ENCODE assay signal across 3 cellular contexts in genomic region chr3:171150945-171151344, GRCh38.
TF ChIP-seq lines count a peak whose summit lies in the region.

No MANE protein-coding gene starts in this region.

TF ChIP-seq in HepG2, 621 proteins besides CTCF, POLR2A, EP300 and RAD21:
- no peak for TF ChIP-seq ZNF564 (CRISPR knock-in tag; IDR thresholded peaks at IDR 0.05)
- TF ChIP-seq ZNF616 (CRISPR knock-in tag; IDR thresholded peaks at IDR 0.05; ENCODE audit: low read depth) = no peak
- TF ChIP-seq ZNF768 (CRISPR knock-in tag; IDR thresholded peaks at IDR 0.05) = peak; percentile 72; the same call in 1 of the 2 replicates
- no peak for TF ChIP-seq SNAPC2 (CRISPR knock-in tag; IDR thresholded peaks at IDR 0.05)
- TF ChIP-seq ZFP41 (CRISPR knock-in tag; IDR thresholded peaks at IDR 0.05; ENCODE audit: borderline replicate concordance) = no peak
- no peak for TF ChIP-seq DNMT3B (CRISPR knock-in tag; conservative IDR thresholded peaks at IDR 0.05)
- no peak for TF ChIP-seq ZNF839 (CRISPR knock-in tag; IDR thresholded peaks at IDR 0.05; ENCODE audit: borderline replicate concordance)

TF ChIP-seq in K562, 482 proteins besides CTCF, POLR2A, EP300 and RAD21 (continued from another document):
- TF ChIP-seq ADNP (tag; IDR thresholded peaks at IDR 0.05) (0 out of 2 replicates have a peak, but pooled peaks have one; percentile 36), RBM25 (IDR thresholded peaks at IDR 0.05; ENCODE audit: low read depth, low read length, severe bottlenecking) (peak; percentile 99), ZFP36 (IDR thresholded peaks at IDR 0.05; ENCODE audit: low read depth, low read length, partially characterized antibody) (peak; percentile 85)
TF ChIP-seq in K562: peak in this region for 3.

TF ChIP-seq in endothelial cell of umbilical vein, 7 proteins besides CTCF, POLR2A, EP300 and RAD21:
- TF ChIP-seq POLR2AphosphoS5 (IDR thresholded peaks at IDR 0.05; ENCODE audit: insufficient read depth, low read depth, low read length) (no peak), GATA2 (IDR thresholded peaks at IDR 0.05; ENCODE audit: insufficient read depth, insufficient read length, low read depth, low read length) (no peak), MAX (IDR thresholded peaks at IDR 0.05; ENCODE audit: insufficient read depth, insufficient read length) (no peak), MYC (IDR thresholded peaks at IDR 0.05; ENCODE audit: low read depth, low read length) (no peak), EZH2 (IDR thresholded peaks at IDR 0.05; ENCODE audit: borderline replicate concordance, low read depth, low read length, severe bottlenecking) (no peak), JUN (IDR thresholded peaks at IDR 0.05; ENCODE audit: borderline replicate concordance, insufficient read depth, insufficient read length, low read depth) (no peak), FOS (IDR thresholded peaks at IDR 0.05; ENCODE audit: borderline replicate concordance, insufficient read depth, low read length) (no peak)
